Comparison of ENCODE assay signal across 1 cellular context in the genomic region with DNA sequence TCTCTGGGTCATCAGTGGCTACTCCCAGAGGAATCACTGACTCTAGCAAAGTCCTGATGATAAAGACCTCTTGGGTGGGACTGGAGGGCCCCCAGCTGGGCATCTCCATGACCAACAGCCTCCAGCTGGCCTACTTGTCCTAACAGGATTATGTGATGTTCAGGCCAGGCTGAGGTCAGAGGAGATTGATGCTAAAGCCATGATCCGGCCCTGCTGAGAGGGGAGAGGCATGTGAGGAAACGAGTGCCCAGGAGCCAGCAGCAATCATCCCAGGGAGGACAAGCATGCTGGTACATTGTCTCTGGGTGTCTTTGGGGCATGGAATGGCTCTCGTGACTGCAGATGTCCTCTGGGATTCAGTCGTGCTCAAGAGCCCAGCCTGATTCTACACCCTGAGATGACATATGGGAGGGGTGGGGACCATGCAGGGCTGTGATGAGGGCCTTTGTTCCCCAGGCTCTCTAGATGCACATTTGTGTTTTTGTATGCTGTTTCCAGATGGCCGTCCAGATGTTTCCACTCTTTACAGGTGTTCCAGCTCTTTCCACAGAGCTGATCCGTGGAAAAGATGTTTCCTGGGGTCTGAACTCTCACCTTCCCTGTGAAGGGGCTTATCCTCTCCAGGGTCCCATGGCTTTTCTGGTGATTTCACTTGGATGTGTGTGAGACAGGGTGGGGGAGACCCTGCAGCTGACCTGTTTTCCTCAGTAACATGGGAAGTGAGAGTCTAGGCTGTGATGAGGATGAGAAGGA.
A peak's percentile ranks its signal among the peaks of the same experiment; 100 is the strongest.
TF ChIP-seq lines count a peak whose summit lies in the region.

No MANE protein-coding gene starts in this region.

TF ChIP-seq in GM12878, 131 proteins besides CTCF, POLR2A, EP300 and RAD21:
- TF ChIP-seq, protein P1, sequence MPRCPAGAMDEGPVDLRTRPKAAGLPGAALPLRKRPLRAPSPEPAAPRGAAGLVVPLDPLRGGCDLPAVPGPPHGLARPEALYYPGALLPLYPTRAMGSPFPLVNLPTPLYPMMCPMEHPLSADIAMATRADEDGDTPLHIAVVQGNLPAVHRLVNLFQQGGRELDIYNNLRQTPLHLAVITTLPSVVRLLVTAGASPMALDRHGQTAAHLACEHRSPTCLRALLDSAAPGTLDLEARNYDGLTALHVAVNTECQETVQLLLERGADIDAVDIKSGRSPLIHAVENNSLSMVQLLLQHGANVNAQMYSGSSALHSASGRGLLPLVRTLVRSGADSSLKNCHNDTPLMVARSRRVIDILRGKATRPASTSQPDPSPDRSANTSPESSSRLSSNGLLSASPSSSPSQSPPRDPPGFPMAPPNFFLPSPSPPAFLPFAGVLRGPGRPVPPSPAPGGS (IDR thresholded peaks at IDR 0.05; ENCODE audit: borderline replicate concordance, insufficient read depth, low read depth, low read length, poor library complexity, severe bottlenecking): peak; percentile 49
- TF ChIP-seq ZSCAN29 (IDR thresholded peaks at IDR 0.05) (no peak), MTA3 (IDR thresholded peaks at IDR 0.05; ENCODE audit: borderline replicate concordance, low read length) (no peak), POLR2AphosphoS5 (IDR thresholded peaks at IDR 0.05; ENCODE audit: low read length) (peak; percentile 75), CHD2 (IDR thresholded peaks at IDR 0.05; ENCODE audit: borderline replicate concordance, low read depth, low read length) (no peak)
- TF ChIP-seq, protein P2, sequence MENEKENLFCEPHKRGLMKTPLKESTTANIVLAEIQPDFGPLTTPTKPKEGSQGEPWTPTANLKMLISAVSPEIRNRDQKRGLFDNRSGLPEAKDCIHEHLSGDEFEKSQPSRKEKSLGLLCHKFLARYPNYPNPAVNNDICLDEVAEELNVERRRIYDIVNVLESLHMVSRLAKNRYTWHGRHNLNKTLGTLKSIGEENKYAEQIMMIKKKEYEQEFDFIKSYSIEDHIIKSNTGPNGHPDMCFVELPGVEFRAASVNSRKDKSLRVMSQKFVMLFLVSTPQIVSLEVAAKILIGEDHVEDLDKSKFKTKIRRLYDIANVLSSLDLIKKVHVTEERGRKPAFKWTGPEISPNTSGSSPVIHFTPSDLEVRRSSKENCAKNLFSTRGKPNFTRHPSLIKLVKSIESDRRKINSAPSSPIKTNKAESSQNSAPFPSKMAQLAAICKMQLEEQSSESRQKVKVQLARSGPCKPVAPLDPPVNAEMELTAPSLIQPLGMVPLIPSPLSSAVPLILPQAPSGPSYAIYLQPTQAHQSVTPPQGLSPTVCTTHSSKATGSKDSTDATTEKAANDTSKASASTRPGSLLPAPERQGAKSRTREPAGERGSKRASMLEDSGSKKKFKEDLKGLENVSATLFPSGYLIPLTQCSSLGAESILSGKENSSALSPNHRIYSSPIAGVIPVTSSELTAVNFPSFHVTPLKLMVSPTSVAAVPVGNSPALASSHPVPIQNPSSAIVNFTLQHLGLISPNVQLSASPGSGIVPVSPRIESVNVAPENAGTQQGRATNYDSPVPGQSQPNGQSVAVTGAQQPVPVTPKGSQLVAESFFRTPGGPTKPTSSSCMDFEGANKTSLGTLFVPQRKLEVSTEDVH (IDR thresholded peaks at IDR 0.05; ENCODE audit: low read depth, partially characterized antibody): no peak
TF ChIP-seq in GM12878: peak in this region for 2.
